1 cellular context compared by ENCODE assay signal in genomic region chr9:136697146-136697820, GRCh38.
TF ChIP-seq lines count a peak whose summit lies in the region.

No MANE protein-coding gene starts in this region.

TF ChIP-seq in K562, 482 proteins besides CTCF, POLR2A, EP300 and RAD21:
- TF ChIP-seq ZNF444 (CRISPR knock-in tag; IDR thresholded peaks at IDR 0.05) (0 out of 2 replicates have a peak, but pooled peaks have one; percentile 50), SP2 (IDR thresholded peaks at IDR 0.05; ENCODE audit: extremely low read depth, low read depth, low read length, poor library complexity, severe bottlenecking) (no peak), HDGF (IDR thresholded peaks at IDR 0.05) (0 out of 2 replicates have a peak, but pooled peaks have one; percentile 30), SAFB2 (IDR thresholded peaks at IDR 0.05; ENCODE audit: borderline replicate concordance, low read depth, low read length, severe bottlenecking) (no peak), AFF1 (IDR thresholded peaks at IDR 0.05; ENCODE audit: low read depth in 1 of 2, partially characterized antibody in 2 of 2) (peak in 1 of 2 experiments; percentile 26), KDM1A (IDR thresholded peaks at IDR 0.05) (peak in 1 of 2 experiments; percentile 94; a peak in 2 of 4 replicates), PHF8 (IDR thresholded peaks at IDR 0.05; ENCODE audit: borderline replicate concordance, low read length) (no peak), EGR1 (conservative IDR thresholded peaks at IDR 0.05) (peak; percentile 43; the same call in 1 of the 2 replicates), MTA2 (IDR thresholded peaks at IDR 0.05; ENCODE audit: low read depth) (no peak), ZNF696 (CRISPR knock-in tag; conservative IDR thresholded peaks at IDR 0.05) (no peak), ZNF134 (CRISPR knock-in tag; conservative IDR thresholded peaks at IDR 0.05) (no peak), PHF20 (IDR thresholded peaks at IDR 0.05; ENCODE audit: partially characterized antibody) (peak; percentile 19), PCBP1 (IDR thresholded peaks at IDR 0.05; ENCODE audit: low read depth, low read length, poor library complexity, severe bottlenecking) (peak; percentile 1), HDAC1 (IDR thresholded peaks at IDR 0.05) (0 out of 4 replicates have a peak, but pooled peaks of 1 of the 2 experiments have one; percentile 32)
